20 cellular contexts compared by ENCODE assay signal in genomic region chr4:138078264-138078663, GRCh38.
DNase-seq lines count a peak whose midpoint lies in the region; ATAC-seq and TF ChIP-seq lines count a peak whose summit lies in the region.
"Had no signal": no experiment of that assay in that cellular context is flagged by ENCODE, and none has a peak within 500 bp of the region (broad histone marks: within the 10 kb centered on the region; RNA-seq: fewer than 3 reads in every experiment).

No MANE protein-coding gene starts in this region.

- no peak overlapping the region for H3K4me3 ChIP-seq in fibroblast of lung (replicated peaks in 1 of 4; ENCODE audit: control extremely low read depth in 1 of 4, insufficient read depth in 1 of 4, low read depth in 3 of 4, low read length in 4 of 4)
- H3K4me3 ChIP-seq in neural progenitor cell: no peak overlapping the region
- H3K4me3 ChIP-seq: SJSA1 had no signal

- DNase-seq in ELR (ENCODE audit: low read depth) (peak; percentile 2), OCI-M1 (lab: John Stamatoyannopoulos, UW) (peak; percentile 75), fibroblast of lung (ENCODE audit: low read depth in 2 of 2) (no peak), neural progenitor cell (ENCODE audit: low spot score) (no peak), SKM-1 treated with dmso at 0.1 percent for 144 hours (lab: John Stamatoyannopoulos, UW; ENCODE audit: unreplicated experiment) (no peak), NOMO-1 treated with dmso at 0.1 percent for 144 hours (lab: John Stamatoyannopoulos, UW; ENCODE audit: unreplicated experiment) (no peak), OCI-M2 (lab: John Stamatoyannopoulos, UW; ENCODE audit: unreplicated experiment) (no peak)
- DNase-seq: AML-193; C1 segment of cervical spinal cord; Calu3; CD8-positive, alpha-beta memory T cell; DMS153; GDM1; Karpas-422; NCI-H1048; NCI-H1436 treated with DMSO at 0.1 percent for 48 hours; NCI-H1930; NCI-H510A had no signal

- H3K36me3 Mint-ChIP-seq in neural progenitor cell: no peaks in the 10 kb centered on the region
- H3K36me3 Mint-ChIP-seq: CD8-positive, alpha-beta memory T cell had no signal

- TF ChIP-seq CTCF in fibroblast of lung (conservative IDR thresholded peaks at IDR 0.05 in 1 of 2, IDR thresholded peaks at IDR 0.05 in 1 of 2; ENCODE audit: low read depth in 1 of 2, low read length in 2 of 2) (no peak), neural progenitor cell (IDR thresholded peaks at IDR 0.05) (no peak)

- H3K4me1 Mint-ChIP-seq in neural progenitor cell: peaks cover 14% of the 10 kb centered on the region
- H3K4me1 Mint-ChIP-seq: CD8-positive, alpha-beta memory T cell had no signal

- H3K4me2 ChIP-seq in fibroblast of lung (ENCODE audit: extremely low read depth, insufficient read depth, low read length) (peak overlapping the region; percentile 8), neural progenitor cell (no peak overlapping the region)

- no peak for ATAC-seq in GM21723 (IDR thresholded peaks at IDR 0.05; ENCODE audit: unreplicated experiment)

- no peaks in the 10 kb centered on the region for H3F3A ChIP-seq in neural progenitor cell (ENCODE audit: low read depth)

- H3K4me1 ChIP-seq in fibroblast of lung (ENCODE audit: control insufficient read depth, extremely low read depth, insufficient read depth, low read length) (peaks cover 2% of the 10 kb centered on the region), neural progenitor cell (peaks cover 6% of the 10 kb centered on the region)
- H3K4me1 ChIP-seq: SJSA1 had no signal

- H2AFZ ChIP-seq in fibroblast of lung (ENCODE audit: low read length) (peak overlapping the region; percentile 40), neural progenitor cell (replicated peaks) (no peak overlapping the region)

- H3K9ac ChIP-seq in fibroblast of lung (ENCODE audit: insufficient read depth, low read length) (no peak overlapping the region), neural progenitor cell (no peak overlapping the region)

- H3K36me3 ChIP-seq in fibroblast of lung (ENCODE audit: control insufficient read depth, insufficient read depth, low read length) (no peaks in the 10 kb centered on the region), neural progenitor cell (no peaks in the 10 kb centered on the region)
- H3K36me3 ChIP-seq: SJSA1 had no signal

- no peaks in the 10 kb centered on the region for H3K9me3 Mint-ChIP-seq in neural progenitor cell

- H3K27ac ChIP-seq in fibroblast of lung (ENCODE audit: insufficient read depth, low read length) (no peak overlapping the region), neural progenitor cell (no peak overlapping the region)
- H3K27ac ChIP-seq: SJSA1 had no signal

- no peaks in the 10 kb centered on the region for H3K27me3 ChIP-seq in fibroblast of lung (ENCODE audit: control insufficient read depth, insufficient read depth, low read length)
- no peaks in the 10 kb centered on the region for H3K27me3 ChIP-seq in neural progenitor cell
- H3K27me3 ChIP-seq: SJSA1 had no signal

- H3K4me3 Mint-ChIP-seq in neural progenitor cell: no peak overlapping the region
- H3K4me3 Mint-ChIP-seq: CD8-positive, alpha-beta memory T cell had no signal

- H3K27me3 Mint-ChIP-seq in neural progenitor cell (ENCODE audit: insufficient read depth, low read depth): no peaks in the 10 kb centered on the region
- H3K27me3 Mint-ChIP-seq: CD8-positive, alpha-beta memory T cell had no signal

- H4K20me1 ChIP-seq in fibroblast of lung (ENCODE audit: control insufficient read depth, extremely low read depth, insufficient read depth, low read length) (no peaks in the 10 kb centered on the region), neural progenitor cell (ENCODE audit: low read depth) (no peaks in the 10 kb centered on the region)

- H3K79me2 ChIP-seq in fibroblast of lung (ENCODE audit: control insufficient read depth, insufficient read depth, low read length) (no peaks in the 10 kb centered on the region), neural progenitor cell (ENCODE audit: low read depth) (no peaks in the 10 kb centered on the region)

- H3K9me3 ChIP-seq in fibroblast of lung (ENCODE audit: control insufficient read depth, insufficient read depth, low read depth, low read length) (no peaks in the 10 kb centered on the region), neural progenitor cell (ENCODE audit: low read depth) (no peaks in the 10 kb centered on the region)
- H3K9me3 ChIP-seq: SJSA1 had no signal

- peak overlapping the region; percentile 20 for H3K27ac Mint-ChIP-seq in neural progenitor cell
- H3K27ac Mint-ChIP-seq: CD8-positive, alpha-beta memory T cell had no signal

Comparison
In these comparisons a context has a peak if more than half of its experiments do, and no peak if none do; other contexts are left out.
1. DNase-seq: peak in ELR (single experiment) and OCI-M1 (single experiment); none in fibroblast of lung (0 of 2), neural progenitor cell (single experiment), SKM-1 treated with dmso at 0.1 percent for 144 hours (single experiment), NOMO-1 treated with dmso at 0.1 percent for 144 hours (single experiment) and OCI-M2 (single experiment).